27 cellular contexts compared by ENCODE assay signal in genomic region chr1:25061596-25061995, GRCh38.
"Had no signal": no experiment of that assay in that cellular context is flagged by ENCODE, and none has a peak within 500 bp of the region (broad histone marks: within the 10 kb centered on the region; RNA-seq: fewer than 3 reads in every experiment).

No MANE protein-coding gene starts in this region.

- DNase-seq: activated CD4-positive, alpha-beta T cell treated with anti-CD3 and anti-CD28 coated beads, Interleukin-2, amount 50 U/mL, for 1 hour; activated CD8-positive, alpha-beta memory T cell treated with anti-CD3 and anti-CD28 coated beads, Interleukin-2, amount 10 ng/mL, durations not matched to agents 7 days and 5 days; activated CD8-positive, alpha-beta T cell treated with anti-CD3 and anti-CD28 coated beads for 36 hours; activated naive CD8-positive, alpha-beta T cell treated with anti-CD3 and anti-CD28 coated beads, Interleukin-2, amount 50 U/mL, for 24 hours; activated T-cell treated with anti-CD3 and anti-CD28 coated beads, Interleukin-2, amount 50 U/mL, for 48 hours; amygdala; central memory CD4-positive, alpha-beta T cell; colonic mucosa; effector memory CD4-positive, alpha-beta T cell; naive thymus-derived CD8-positive, alpha-beta T cell; ovary; retina; SK-N-SH; stimulated activated CD4-positive, alpha-beta T cell treated with anti-CD3 and anti-CD28 coated beads, Interleukin-12 subunit alpha, Interleukin-12 subunit beta, amount 100 ng/mL, for 4 hours; stimulated activated CD4-positive, alpha-beta T cell treated with anti-CD3 and anti-CD28 coated beads, Interleukin-4, amount 100 ng/mL, for 1 hour; stimulated activated naive CD8-positive, alpha-beta T cell treated with anti-CD3 and anti-CD28 coated beads, Interleukin-15, amount 100 ng/mL, for 72 hours; SW 1271; T-helper 2 cell; thyroid gland; upper lobe of left lung had no signal

- H3K27ac Mint-ChIP-seq: activated CD8-positive, alpha-beta memory T cell treated with anti-CD3 and anti-CD28 coated beads, Interleukin-2, amount 10 ng/mL, durations not matched to agents 7 days and 5 days; activated CD8-positive, alpha-beta T cell treated with anti-CD3 and anti-CD28 coated beads for 36 hours; activated naive CD4-positive, alpha-beta T cell treated with anti-CD3 and anti-CD28 coated beads, Interleukin-2, amount 50 U/mL, for 24 hours; activated naive CD8-positive, alpha-beta T cell treated with anti-CD3 and anti-CD28 coated beads, Interleukin-2, amount 50 U/mL, for 24 hours; activated T-helper 2 cell treated with anti-CD3 and anti-CD28 coated beads, Interferon-gamma antibody, Interleukin-2, Interleukin-4, amounts not matched to agents 10 μg/mL and 5 μg/mL and 100 μg/mL, durations not matched to agents 14 hours and 24 hours and 36 hours; memory B cell; stimulated activated naive CD8-positive, alpha-beta T cell treated with anti-CD3 and anti-CD28 coated beads, Interleukin-15, amount 100 ng/mL, for 72 hours had no signal

- H3K4me2 ChIP-seq: hepatocyte, SK-N-SH had no signal

- H3K27me3 Mint-ChIP-seq: activated CD8-positive, alpha-beta T cell treated with anti-CD3 and anti-CD28 coated beads for 36 hours; memory B cell; naive thymus-derived CD8-positive, alpha-beta T cell had no signal

- H3K36me3 Mint-ChIP-seq: activated CD8-positive, alpha-beta memory T cell treated with anti-CD3 and anti-CD28 coated beads, Interleukin-2, amount 10 ng/mL, durations not matched to agents 7 days and 5 days; activated naive CD4-positive, alpha-beta T cell treated with anti-CD3 and anti-CD28 coated beads, Interleukin-2, amount 50 U/mL, for 24 hours; memory B cell; naive thymus-derived CD8-positive, alpha-beta T cell had no signal

- H3K27me3 ChIP-seq: colonic mucosa, hepatocyte, ovary, thyroid gland, upper lobe of left lung had no signal

- H3K9ac ChIP-seq: SK-N-SH had no signal

- H3K27ac ChIP-seq: colonic mucosa, hepatocyte, ovary, prostate gland, skin epidermis, thyroid gland, upper lobe of left lung had no signal

- ATAC-seq: activated CD8-positive, alpha-beta memory T cell treated with anti-CD3 and anti-CD28 coated beads, Interleukin-2, amount 10 ng/mL, durations not matched to agents 7 days and 5 days; activated CD8-positive, alpha-beta T cell treated with anti-CD3 and anti-CD28 coated beads for 36 hours; activated naive CD8-positive, alpha-beta T cell treated with anti-CD3 and anti-CD28 coated beads, Interleukin-2, amount 50 U/mL, for 24 hours; naive thymus-derived CD8-positive, alpha-beta T cell; sciatic nerve; stimulated activated naive CD8-positive, alpha-beta T cell treated with anti-CD3 and anti-CD28 coated beads, Interleukin-15, amount 100 ng/mL, for 72 hours had no signal

- H3K9me3 Mint-ChIP-seq: activated CD8-positive, alpha-beta T cell treated with anti-CD3 and anti-CD28 coated beads for 36 hours; activated naive CD4-positive, alpha-beta T cell treated with anti-CD3 and anti-CD28 coated beads, Interleukin-2, amount 50 U/mL, for 24 hours; activated naive CD8-positive, alpha-beta T cell treated with anti-CD3 and anti-CD28 coated beads, Interleukin-2, amount 50 U/mL, for 24 hours; activated T-helper 2 cell treated with anti-CD3 and anti-CD28 coated beads, Interferon-gamma antibody, Interleukin-2, Interleukin-4, amounts not matched to agents 10 μg/mL and 5 μg/mL and 100 μg/mL, durations not matched to agents 14 hours and 24 hours and 36 hours; memory B cell; naive thymus-derived CD8-positive, alpha-beta T cell; stimulated activated naive CD8-positive, alpha-beta T cell treated with anti-CD3 and anti-CD28 coated beads, Interleukin-15, amount 100 ng/mL, for 72 hours had no signal

- H3K79me2 ChIP-seq: hepatocyte had no signal

- H3K9me3 ChIP-seq: colonic mucosa, ovary, prostate gland, SK-N-SH, thyroid gland, upper lobe of left lung had no signal

- H3K4me3 ChIP-seq: colonic mucosa, hepatocyte, ovary, prostate gland, skin epidermis, thyroid gland, upper lobe of left lung had no signal

- H2AFZ ChIP-seq: hepatocyte had no signal

- H3K4me3 Mint-ChIP-seq: activated CD8-positive, alpha-beta memory T cell treated with anti-CD3 and anti-CD28 coated beads, Interleukin-2, amount 10 ng/mL, durations not matched to agents 7 days and 5 days; activated CD8-positive, alpha-beta T cell treated with anti-CD3 and anti-CD28 coated beads for 36 hours; activated naive CD4-positive, alpha-beta T cell treated with anti-CD3 and anti-CD28 coated beads, Interleukin-2, amount 50 U/mL, for 24 hours; activated naive CD8-positive, alpha-beta T cell treated with anti-CD3 and anti-CD28 coated beads, Interleukin-2, amount 50 U/mL, for 24 hours; memory B cell; stimulated activated naive CD8-positive, alpha-beta T cell treated with anti-CD3 and anti-CD28 coated beads, Interleukin-15, amount 100 ng/mL, for 72 hours had no signal

- H3K4me1 ChIP-seq: colonic mucosa, prostate gland, thyroid gland had no signal

- H3K36me3 ChIP-seq: colonic mucosa, ovary, prostate gland, thyroid gland, upper lobe of left lung had no signal
